In genomic region chr7:73932364-73932763, GRCh38 we compare ENCODE assay signal across 17 cellular contexts.
"Had no signal": no experiment of that assay in that cellular context is flagged by ENCODE, and none has a peak within 500 bp of the region (broad histone marks: within the 10 kb centered on the region; RNA-seq: fewer than 3 reads in every experiment).

No MANE protein-coding gene starts in this region.

- H3K27me3 ChIP-seq: SJCRH30 had no signal

- H3K4me3 ChIP-seq: SJCRH30 had no signal

- H3K27ac ChIP-seq: SJCRH30 had no signal

- H3K36me3 ChIP-seq: SJCRH30 had no signal

- H3K4me1 ChIP-seq: SJCRH30 had no signal

- DNase-seq: activated CD4-positive, alpha-beta T cell treated with anti-CD3 and anti-CD28 coated beads, Interleukin-2, amount 10 ng/mL, durations not matched to agents 24 days and 14 days; activated CD4-positive, alpha-beta T cell treated with anti-CD3 and anti-CD28 coated beads, Interleukin-2, amount 50 U/mL, for 48 hours; activated CD4-positive, CD25-positive, alpha-beta regulatory T cell treated with anti-CD3 and anti-CD28 coated beads, Interleukin-2, amount 50 U/mL, for 72 hours; activated CD8-positive, alpha-beta memory T cell treated with anti-CD3 and anti-CD28 coated beads, Interleukin-2, amount 10 ng/mL, durations not matched to agents 7 days and 5 days; activated effector memory CD4-positive, alpha-beta T cell treated with Interleukin-2 at 50 U/mL for 16 hours; activated naive CD4-positive, alpha-beta T cell; activated T-cell treated with anti-CD3 and anti-CD28 coated beads, Interleukin-2, amount 50 U/mL, for 24 hours; amygdala; NCI-H1048; NCI-H146; NCI-H187 treated with DMSO at 0.1 percent for 48 hours; NCI-H2081 treated with DMSO at 0.1 percent for 48 hours; NCI-H446; NCI-H524; NCI-H748 treated with DMSO at 0.1 percent for 48 hours; RPMI8226; SJCRH30 had no signal

- H3K9me3 ChIP-seq: SJCRH30 had no signal
